In the genomic region with DNA sequence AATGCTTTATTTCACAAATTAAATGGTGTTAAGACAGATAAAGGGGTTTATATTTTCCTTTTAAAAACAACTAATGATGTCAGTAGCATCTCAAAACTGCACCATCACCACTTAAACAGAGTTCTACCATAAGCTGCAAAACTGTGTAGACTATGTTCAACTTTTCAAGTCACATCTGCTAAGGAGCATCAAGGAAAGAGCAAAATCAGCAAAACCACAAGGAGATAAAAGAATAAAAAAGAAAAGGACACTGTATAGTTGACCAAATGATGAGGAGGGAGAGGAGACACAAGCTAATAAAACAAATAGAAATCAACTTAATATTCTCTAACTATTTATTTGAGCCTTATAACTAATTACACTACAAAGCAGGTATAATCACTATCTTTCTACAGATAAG, we compare ENCODE assay signal across 15 cellular contexts. TPM values are rescaled to one million over a fixed set of nuclear protein-coding genes. Genes with fewer than 3 reads are reported as not detected.
DNase-seq lines count a peak whose midpoint lies in the region; ATAC-seq and TF ChIP-seq lines count a peak whose summit lies in the region.
"Had no signal": no experiment of that assay in that cellular context is flagged by ENCODE, and none has a peak within 500 bp of the region (broad histone marks: within the 10 kb centered on the region; RNA-seq: fewer than 3 reads in every experiment).

No MANE protein-coding gene starts in this region.

- DNase-seq in activated CD8-positive, alpha-beta T cell treated with anti-CD3 and anti-CD28 coated beads for 36 hours = no peak
- DNase-seq in activated CD8-positive, alpha-beta T cell treated with anti-CD3 and anti-CD28 coated beads, Interleukin-2, amount 10 ng/mL, durations not matched to agents 7 days and 5 days = no peak
- no peak for DNase-seq in osteocyte (ENCODE audit: extremely low spot score, unreplicated experiment)
- DNase-seq: ACHN; CD4-positive, alpha-beta memory T cell; DMS153; DMS79 treated with DMSO at 0.1 percent for 48 hours; EL; H7 had no signal

- no peak overlapping the region for H2AFZ ChIP-seq in KMS-11 (ENCODE audit: low read depth)

- H3K27me3 Mint-ChIP-seq in activated CD8-positive, alpha-beta T cell treated with anti-CD3 and anti-CD28 coated beads for 36 hours = no peaks in the 10 kb centered on the region
- no peaks in the 10 kb centered on the region for H3K27me3 Mint-ChIP-seq in activated CD8-positive, alpha-beta T cell treated with anti-CD3 and anti-CD28 coated beads, Interleukin-2, amount 10 ng/mL, durations not matched to agents 7 days and 5 days (ENCODE audit: low read depth)
- H3K27me3 Mint-ChIP-seq in osteocyte (ENCODE audit: unreplicated experiment) = no peaks in the 10 kb centered on the region
- H3K27me3 Mint-ChIP-seq: CD4-positive, alpha-beta memory T cell; IgD-negative memory B cell had no signal

- H3K36me3 Mint-ChIP-seq in activated CD8-positive, alpha-beta T cell treated with anti-CD3 and anti-CD28 coated beads for 36 hours (ENCODE audit: low read depth) = peaks cover 28% of the 10 kb centered on the region
- peaks cover 38% of the 10 kb centered on the region for H3K36me3 Mint-ChIP-seq in activated CD8-positive, alpha-beta T cell treated with anti-CD3 and anti-CD28 coated beads, Interleukin-2, amount 10 ng/mL, durations not matched to agents 7 days and 5 days (ENCODE audit: low read depth)
- H3K36me3 Mint-ChIP-seq in osteocyte (ENCODE audit: unreplicated experiment) = peaks cover 34% of the 10 kb centered on the region

- H3K27ac ChIP-seq in BLaER1 treated with 17β-estradiol and CSF1 and Interleukin-3, amounts not matched to agents 10 nM and 100 nM = no peak overlapping the region
- peak overlapping the region; percentile 17 for H3K27ac ChIP-seq in KMS-11
- H3K27ac ChIP-seq: C4-2B had no signal

- no peaks in the 10 kb centered on the region for H3K27me3 ChIP-seq in BLaER1 treated with 17β-estradiol and CSF1 and Interleukin-3, amounts not matched to agents 10 nM and 100 nM
- H3K27me3 ChIP-seq in KMS-11 (ENCODE audit: insufficient read depth, low read depth) = no peaks in the 10 kb centered on the region

- intact Hi-C loops in activated CD8-positive, alpha-beta T cell treated with anti-CD3 and anti-CD28 coated beads for 36 hours (cut with micrococcal nuclease) = no loop called here

- no peaks in the 10 kb centered on the region for H3K9me3 Mint-ChIP-seq in activated CD8-positive, alpha-beta T cell treated with anti-CD3 and anti-CD28 coated beads for 36 hours
- no peaks in the 10 kb centered on the region for H3K9me3 Mint-ChIP-seq in activated CD8-positive, alpha-beta T cell treated with anti-CD3 and anti-CD28 coated beads, Interleukin-2, amount 10 ng/mL, durations not matched to agents 7 days and 5 days (ENCODE audit: insufficient read depth)
- H3K9me3 Mint-ChIP-seq in osteocyte (ENCODE audit: unreplicated experiment) = no peaks in the 10 kb centered on the region
- H3K9me3 Mint-ChIP-seq: CD4-positive, alpha-beta memory T cell; IgD-negative memory B cell had no signal

- H3K79me2 ChIP-seq in KMS-11 (ENCODE audit: insufficient read depth, low read depth) = peaks cover 69% of the 10 kb centered on the region

- peaks cover 33% of the 10 kb centered on the region for H3K4me1 Mint-ChIP-seq in activated CD8-positive, alpha-beta T cell treated with anti-CD3 and anti-CD28 coated beads for 36 hours (ENCODE audit: low read depth)
- H3K4me1 Mint-ChIP-seq in activated CD8-positive, alpha-beta T cell treated with anti-CD3 and anti-CD28 coated beads, Interleukin-2, amount 10 ng/mL, durations not matched to agents 7 days and 5 days (ENCODE audit: low read depth) = peaks cover 4% of the 10 kb centered on the region
- peaks cover 21% of the 10 kb centered on the region for H3K4me1 Mint-ChIP-seq in osteocyte (ENCODE audit: unreplicated experiment)

- ATAC-seq in activated CD8-positive, alpha-beta T cell treated with anti-CD3 and anti-CD28 coated beads for 36 hours = no peak
- ATAC-seq in activated CD8-positive, alpha-beta T cell treated with anti-CD3 and anti-CD28 coated beads, Interleukin-2, amount 10 ng/mL, durations not matched to agents 7 days and 5 days = no peak
- no peak for ATAC-seq in HG03135 (IDR thresholded peaks at IDR 0.05; ENCODE audit: unreplicated experiment)
- ATAC-seq in GM21360 (IDR thresholded peaks at IDR 0.05; ENCODE audit: unreplicated experiment) = no peak

- H3K9me3 ChIP-seq in BLaER1 treated with 17β-estradiol and CSF1 and Interleukin-3, amounts not matched to agents 10 nM and 100 nM (replicated peaks in 1 of 11) = no peaks in the 10 kb centered on the region

- peaks cover 69 to 100% (median 85%) of the 10 kb centered on the region in 11 experiments for H3K36me3 ChIP-seq in BLaER1 treated with 17β-estradiol and CSF1 and Interleukin-3, amounts not matched to agents 10 nM and 100 nM
- H3K36me3 ChIP-seq in KMS-11 (ENCODE audit: insufficient read depth) = peaks cover 21% of the 10 kb centered on the region

- H3K4me1 ChIP-seq in BLaER1 treated with 17β-estradiol and CSF1 and Interleukin-3, amounts not matched to agents 10 nM and 100 nM = peaks cover 0 to 17% (median 11%) of the 10 kb centered on the region in 10 experiments; a peak in 13 of 20 replicates
- H3K4me1 ChIP-seq in KMS-11 (ENCODE audit: low read depth, poor library complexity, severe bottlenecking) = peaks cover 45% of the 10 kb centered on the region

- TF ChIP-seq CTCF in activated CD8-positive, alpha-beta T cell treated with anti-CD3 and anti-CD28 coated beads for 36 hours (IDR thresholded peaks at IDR 0.05) = no peak
- TF ChIP-seq CTCF in KMS-11 (conservative IDR thresholded peaks at IDR 0.05; ENCODE audit: low read depth, low read length) = no peak
- TF ChIP-seq CTCF in osteocyte (IDR thresholded peaks at IDR 0.05) = no peak

- H3K4me3 ChIP-seq in BLaER1 treated with 17β-estradiol and CSF1 and Interleukin-3, amounts not matched to agents 10 nM and 100 nM = no peak overlapping the region
- H3K4me3 ChIP-seq in KMS-11 (IDR thresholded peaks at IDR 0.05; ENCODE audit: insufficient read depth, low read depth, low read length) = no peak overlapping the region

- CTCF ChIA-PET in activated CD8-positive, alpha-beta T cell treated with anti-CD3 and anti-CD28 coated beads for 36 hours (lab: Charles Lee) = no interaction called here
- CTCF ChIA-PET in activated CD8-positive, alpha-beta T cell treated with anti-CD3 and anti-CD28 coated beads, Interleukin-2, amount 10 ng/mL, durations not matched to agents 7 days and 5 days (lab: Charles Lee) = interaction anchor here (2.0 kb wide), 1 partner anchor 33 kb away, joined by 5 read pairs; the partner anchor contains the start of gene PRPF40A

- H3K9ac ChIP-seq in BLaER1 treated with 17β-estradiol and CSF1 and Interleukin-3, amounts not matched to agents 10 nM and 100 nM = no peak overlapping the region
- no peak overlapping the region for H3K9ac ChIP-seq in KMS-11

- POLR2A ChIA-PET in activated CD8-positive, alpha-beta T cell treated with anti-CD3 and anti-CD28 coated beads for 36 hours (lab: Charles Lee) = interaction anchor here (1.3 kb wide), 1 partner anchor 10 kb away, joined by 3 read pairs; no protein-coding TSS in a partner anchor
- POLR2A ChIA-PET in activated CD8-positive, alpha-beta T cell treated with anti-CD3 and anti-CD28 coated beads, Interleukin-2, amount 10 ng/mL, durations not matched to agents 7 days and 5 days (lab: Charles Lee) = no interaction called here

- peak overlapping the region; percentile 47 for H3K27ac Mint-ChIP-seq in activated CD8-positive, alpha-beta T cell treated with anti-CD3 and anti-CD28 coated beads for 36 hours
- H3K27ac Mint-ChIP-seq in activated CD8-positive, alpha-beta T cell treated with anti-CD3 and anti-CD28 coated beads, Interleukin-2, amount 10 ng/mL, durations not matched to agents 7 days and 5 days = no peak overlapping the region
- peak overlapping the region; percentile 41 for H3K27ac Mint-ChIP-seq in osteocyte (ENCODE audit: unreplicated experiment)

- no peak overlapping the region for H3K4me3 Mint-ChIP-seq in activated CD8-positive, alpha-beta T cell treated with anti-CD3 and anti-CD28 coated beads for 36 hours
- no peak overlapping the region for H3K4me3 Mint-ChIP-seq in activated CD8-positive, alpha-beta T cell treated with anti-CD3 and anti-CD28 coated beads, Interleukin-2, amount 10 ng/mL, durations not matched to agents 7 days and 5 days
- no peak overlapping the region for H3K4me3 Mint-ChIP-seq in osteocyte (ENCODE audit: unreplicated experiment)
- H3K4me3 Mint-ChIP-seq: CD4-positive, alpha-beta memory T cell; IgD-negative memory B cell had no signal

- peak overlapping the region in 6 of 11 experiments; percentile 18 to 65 (median 42); a peak in 8 of 22 replicates for H3K4me2 ChIP-seq in BLaER1 treated with 17β-estradiol and CSF1 and Interleukin-3, amounts not matched to agents 10 nM and 100 nM
- peak overlapping the region; percentile 16; the same call in 1 of the 2 replicates for H3K4me2 ChIP-seq in KMS-11

- H4K20me1 ChIP-seq in BLaER1 treated with 17β-estradiol and CSF1 and Interleukin-3, amounts not matched to agents 10 nM and 100 nM = peaks cover 40 to 89% (median 60%) of the 10 kb centered on the region in 11 experiments; a peak in 21 of 22 replicates
- H4K20me1 ChIP-seq in KMS-11 (ENCODE audit: insufficient read depth) = peaks cover 17% of the 10 kb centered on the region

RNA-seq across cellular contexts. Expression of gene PRPF40A, which starts 33.9 kb away (rescaled TPM):
- total RNA-seq in activated CD8-positive, alpha-beta T cell treated with anti-CD3 and anti-CD28 coated beads for 36 hours = 100 to 1,000 TPM; 145 to 148 TPM
- 100 to 1,000 TPM; 116 to 117 TPM for total RNA-seq in activated CD8-positive, alpha-beta T cell treated with anti-CD3 and anti-CD28 coated beads, Interleukin-2, amount 10 ng/mL, durations not matched to agents 7 days and 5 days
- total RNA-seq in osteocyte = 83.0 and 91.7 TPM in 2 replicates

RNA-seq across cellular contexts. Expression of gene ARL6IP6, which starts 35.0 kb away (rescaled TPM):
- 10 to 100 TPM; 21.0 to 29.8 TPM for total RNA-seq in activated CD8-positive, alpha-beta T cell treated with anti-CD3 and anti-CD28 coated beads for 36 hours
- 10 to 100 TPM; 42.9 to 44.4 TPM for total RNA-seq in activated CD8-positive, alpha-beta T cell treated with anti-CD3 and anti-CD28 coated beads, Interleukin-2, amount 10 ng/mL, durations not matched to agents 7 days and 5 days
- total RNA-seq in osteocyte = 13.9 and 17.0 TPM in 2 replicates
